14 cellular contexts compared by ENCODE assay signal in the genomic region with DNA sequence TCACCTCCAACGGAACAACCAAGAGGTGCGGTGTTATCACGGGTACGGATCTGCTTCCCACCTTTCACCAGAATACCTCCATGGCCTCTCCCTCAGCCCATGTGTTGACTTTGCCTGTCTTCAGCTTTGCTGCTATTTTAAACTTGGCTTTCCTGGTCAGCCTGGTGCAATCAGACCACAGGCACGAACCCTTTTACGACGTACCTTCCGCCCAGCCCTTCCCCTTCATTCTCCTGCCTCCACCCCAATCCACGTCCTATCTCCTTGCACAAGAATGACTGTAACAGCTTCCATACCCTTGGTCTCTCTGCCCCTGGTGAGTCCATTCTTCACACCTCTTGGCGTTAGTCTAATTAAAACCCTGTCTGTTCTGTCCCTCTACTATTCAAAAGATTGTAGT.
A peak's percentile ranks its signal among the peaks of the same experiment; 100 is the strongest.
DNase-seq lines count a peak whose midpoint lies in the region; ATAC-seq, FAIRE-seq and TF ChIP-seq lines count a peak whose summit lies in the region.
"Had no signal": no experiment of that assay in that cellular context is flagged by ENCODE, and none has a peak within 500 bp of the region (broad histone marks: within the 10 kb centered on the region; RNA-seq: fewer than 3 reads in every experiment).

No MANE protein-coding gene starts in this region.

- no peaks in the 10 kb centered on the region for H3K27me3 ChIP-seq in astrocyte (ENCODE audit: insufficient read depth, low read length)
- H3K27me3 ChIP-seq in right cardiac atrium (ENCODE audit: control insufficient read depth, insufficient read depth): no peaks in the 10 kb centered on the region
- H3K27me3 ChIP-seq: gastrocnemius medialis had no signal

- peak overlapping the region; percentile 49 for H2AFZ ChIP-seq in astrocyte (ENCODE audit: low read depth, low read length)

- peak overlapping the region; percentile 74 for H3K9ac ChIP-seq in astrocyte (ENCODE audit: low read length)

- H3K27ac ChIP-seq in astrocyte (ENCODE audit: low read depth, low read length) (peak overlapping the region; percentile 96), mesodermal cell (ENCODE audit: low read depth, low read length, severe bottlenecking) (peak overlapping the region; percentile 90), right cardiac atrium (ENCODE audit: low read length) (no peak overlapping the region)
- H3K27ac ChIP-seq: coronary artery, gastrocnemius medialis had no signal

- H3K4me3 Mint-ChIP-seq in astrocyte (ENCODE audit: unreplicated experiment): no peak overlapping the region
- H3K4me3 Mint-ChIP-seq in naive thymus-derived CD8-positive, alpha-beta T cell: no peak overlapping the region
- H3K4me3 Mint-ChIP-seq: activated naive CD4-positive, alpha-beta T cell treated with anti-CD3 and anti-CD28 coated beads, Interleukin-2, amount 50 U/mL, for 24 hours had no signal

- POLR2A ChIA-PET in naive thymus-derived CD8-positive, alpha-beta T cell (lab: Charles Lee): no interaction called here

- H3K4me1 ChIP-seq in astrocyte (ENCODE audit: insufficient read depth, low read length) (peaks cover 47% of the 10 kb centered on the region), mesodermal cell (ENCODE audit: control insufficient read depth, insufficient read depth, low read length, poor library complexity, severe bottlenecking) (peaks cover 34% of the 10 kb centered on the region), right cardiac atrium (ENCODE audit: control insufficient read depth, insufficient read depth, low read length) (peaks cover 5% of the 10 kb centered on the region)
- H3K4me1 ChIP-seq: gastrocnemius medialis had no signal

- no peaks in the 10 kb centered on the region for H3K36me3 Mint-ChIP-seq in astrocyte (ENCODE audit: low read depth, unreplicated experiment)
- H3K36me3 Mint-ChIP-seq in naive thymus-derived CD8-positive, alpha-beta T cell: no peaks in the 10 kb centered on the region
- H3K36me3 Mint-ChIP-seq: activated naive CD4-positive, alpha-beta T cell treated with anti-CD3 and anti-CD28 coated beads, Interleukin-2, amount 50 U/mL, for 24 hours had no signal

- H3K27me3 Mint-ChIP-seq in astrocyte (ENCODE audit: low read depth, unreplicated experiment): no peaks in the 10 kb centered on the region
- H3K27me3 Mint-ChIP-seq in naive thymus-derived CD8-positive, alpha-beta T cell: peaks cover 0 to 17% (median 2%) of the 10 kb centered on the region in 5 donors
- H3K27me3 Mint-ChIP-seq: activated naive CD4-positive, alpha-beta T cell treated with anti-CD3 and anti-CD28 coated beads, Interleukin-2, amount 50 U/mL, for 24 hours had no signal

- ATAC-seq in naive thymus-derived CD8-positive, alpha-beta T cell: no peak
- no peak for ATAC-seq in right cardiac atrium
- ATAC-seq: gastrocnemius medialis had no signal

- peaks cover 33% of the 10 kb centered on the region for H3K4me1 Mint-ChIP-seq in astrocyte (ENCODE audit: low read depth, unreplicated experiment)
- no peaks in the 10 kb centered on the region for H3K4me1 Mint-ChIP-seq in naive thymus-derived CD8-positive, alpha-beta T cell
- H3K4me1 Mint-ChIP-seq: activated naive CD4-positive, alpha-beta T cell treated with anti-CD3 and anti-CD28 coated beads, Interleukin-2, amount 50 U/mL, for 24 hours had no signal

- TF ChIP-seq CTCF in astrocyte (IDR thresholded peaks at IDR 0.05; ENCODE audit: insufficient read depth, low read depth, low read length): no peak

- H3K36me3 ChIP-seq in astrocyte (ENCODE audit: insufficient read depth, low read length) (no peaks in the 10 kb centered on the region), mesodermal cell (ENCODE audit: control insufficient read depth, insufficient read depth, low read length) (no peaks in the 10 kb centered on the region)
- H3K36me3 ChIP-seq: gastrocnemius medialis had no signal

- DNase-seq in AG20443 (ENCODE audit: low spot score) (peak; percentile 24), LoVo (ENCODE audit: low spot score) (peak; percentile 92), astrocyte (ENCODE audit: low read depth) (peak; percentile 91), NCI-H526 treated with DMSO at 0.1 percent for 48 hours (lab: John Stamatoyannopoulos, UW) (no peak), SKM-1 treated with dmso at 0.1 percent for 144 hours (lab: John Stamatoyannopoulos, UW; ENCODE audit: unreplicated experiment) (no peak), right cardiac atrium (no peak)
- DNase-seq in naive thymus-derived CD8-positive, alpha-beta T cell: no peak
- DNase-seq: DND-41; gastrocnemius medialis; NCI-H2029 treated with DMSO at 0.1 percent for 48 hours; stimulated activated CD8-positive, alpha-beta memory T cell treated with anti-CD3 and anti-CD28 coated beads, Interleukin-4, amount 100 ng/mL, for 48 hours had no signal

- peak overlapping the region; percentile 18 for H3K4me3 ChIP-seq in astrocyte (ENCODE audit: insufficient read depth, low read depth, low read length)
- H3K4me3 ChIP-seq in mesodermal cell (ENCODE audit: extremely low read depth, insufficient read depth, low read length, poor library complexity, severe bottlenecking): no peak overlapping the region
- no peak overlapping the region for H3K4me3 ChIP-seq in right cardiac atrium (ENCODE audit: low read length)
- H3K4me3 ChIP-seq: coronary artery, gastrocnemius medialis had no signal

- no peaks in the 10 kb centered on the region for H3K9me3 ChIP-seq in astrocyte (ENCODE audit: insufficient read depth, low read depth, low read length)
- no peaks in the 10 kb centered on the region for H3K9me3 ChIP-seq in mesodermal cell (ENCODE audit: control insufficient read depth, low read length)
- no peaks in the 10 kb centered on the region for H3K9me3 ChIP-seq in right cardiac atrium (ENCODE audit: control insufficient read depth, low read length)
- H3K9me3 ChIP-seq: gastrocnemius medialis had no signal

- WGBS in mesodermal cell (ENCODE audit: insufficient coverage in 2 of 2), 2 experiments: 81 to 87% methylated on average over 9 to 10 of the region's 10 CpGs
- 90% methylated on average over 10 of the region's 10 CpGs for WGBS in right cardiac atrium

- intact Hi-C loops in right cardiac atrium (cut with DNase I): loop anchor here in 1 of 4 donors (10.0 kb wide), 1 partner anchor 391 kb away; no protein-coding TSS in a partner anchor

- no peaks in the 10 kb centered on the region for H3K79me2 ChIP-seq in astrocyte (ENCODE audit: insufficient read depth, low read length)

- no peaks in the 10 kb centered on the region for H4K20me1 ChIP-seq in astrocyte (ENCODE audit: insufficient read depth, low read length)

- peaks cover 4% of the 10 kb centered on the region for H3K9me3 Mint-ChIP-seq in astrocyte (ENCODE audit: unreplicated experiment)
- peaks cover 0 to 9% (median 0%) of the 10 kb centered on the region in 9 donors for H3K9me3 Mint-ChIP-seq in naive thymus-derived CD8-positive, alpha-beta T cell
- H3K9me3 Mint-ChIP-seq: activated naive CD4-positive, alpha-beta T cell treated with anti-CD3 and anti-CD28 coated beads, Interleukin-2, amount 50 U/mL, for 24 hours had no signal

- peak overlapping the region; percentile 28 for H3K27ac Mint-ChIP-seq in astrocyte (ENCODE audit: unreplicated experiment)
- H3K27ac Mint-ChIP-seq in naive thymus-derived CD8-positive, alpha-beta T cell: no peak overlapping the region
- H3K27ac Mint-ChIP-seq: activated naive CD4-positive, alpha-beta T cell treated with anti-CD3 and anti-CD28 coated beads, Interleukin-2, amount 50 U/mL, for 24 hours had no signal

- peak overlapping the region; percentile 80 for H3K4me2 ChIP-seq in astrocyte (ENCODE audit: low read length)

- FAIRE-seq in astrocyte (lab: Jason Lieb, UNC): no peak

Comparison
In these comparisons a context has a peak if more than half of its experiments do, and no peak if none do; other contexts are left out.
1. DNase-seq: peak in AG20443 (single experiment), LoVo (single experiment) and astrocyte (single experiment); none in NCI-H526 treated with DMSO at 0.1 percent for 48 hours (single experiment), naive thymus-derived CD8-positive, alpha-beta T cell (0 of 10), SKM-1 treated with dmso at 0.1 percent for 144 hours (single experiment) and right cardiac atrium (0 of 3).